ENCODE assay signal across 1 cellular context in genomic region chr19:43474986-43475705, GRCh38.
TF ChIP-seq lines count a peak whose summit lies in the region.

No MANE protein-coding gene starts in this region.

TF ChIP-seq in K562, 482 proteins besides CTCF, POLR2A, EP300 and RAD21 (continued from another document and continues in another):
- peak; percentile 85 for TF ChIP-seq ZNF592 (IDR thresholded peaks at IDR 0.05)
- TF ChIP-seq FOSL1 (tag; conservative IDR thresholded peaks at IDR 0.05), result peak; percentile 30; the same call in 1 of the 2 replicates
- peak; percentile 65; the same call in 1 of the 2 replicates for TF ChIP-seq POLR2AphosphoS2 (IDR thresholded peaks at IDR 0.05; ENCODE audit: low read length)
- TF ChIP-seq ZSCAN32 (CRISPR knock-in tag; IDR thresholded peaks at IDR 0.05), result no peak
- TF ChIP-seq ZNF124 (CRISPR knock-in tag; IDR thresholded peaks at IDR 0.05), result no peak
- TF ChIP-seq MTA1 (IDR thresholded peaks at IDR 0.05; ENCODE audit: borderline replicate concordance), result 0 out of 2 replicates have a peak, but pooled peaks have one; percentile 48
- peak; percentile 71; the same call in 1 of the 2 replicates for TF ChIP-seq JUND (IDR thresholded peaks at IDR 0.05; ENCODE audit: borderline replicate concordance, low read depth, low read length)
- no peak for TF ChIP-seq JUND (tag; IDR thresholded peaks at IDR 0.05; ENCODE audit: borderline replicate concordance, low read depth, low read length)
- TF ChIP-seq MTA3 (IDR thresholded peaks at IDR 0.05; ENCODE audit: borderline replicate concordance), result peak; percentile 53; the same call in 1 of the 2 replicates
- TF ChIP-seq E2F8 (IDR thresholded peaks at IDR 0.05; ENCODE audit: low read depth, partially characterized antibody), result peak; percentile 25
- TF ChIP-seq NR2C2 (CRISPR knock-in tag; IDR thresholded peaks at IDR 0.05), result no peak
- peak; percentile 69 for TF ChIP-seq NR2C2 (tag; IDR thresholded peaks at IDR 0.05)
- TF ChIP-seq EGR1 (conservative IDR thresholded peaks at IDR 0.05), result peak; percentile 99
- TF ChIP-seq POLR2G (IDR thresholded peaks at IDR 0.05; ENCODE audit: low read depth, low read length), result peak; percentile 82
- no peak for TF ChIP-seq RFX7 (CRISPR knock-in tag; IDR thresholded peaks at IDR 0.05)
- peak; percentile 85 for TF ChIP-seq PHF20 (IDR thresholded peaks at IDR 0.05; ENCODE audit: partially characterized antibody)
- TF ChIP-seq ZBTB7A (IDR thresholded peaks at IDR 0.05; ENCODE audit: borderline replicate concordance, control insufficient read depth, low read depth, low read length), result peak; percentile 57; the same call in 1 of the 2 replicates
- no peak for TF ChIP-seq SMAD1 (IDR thresholded peaks at IDR 0.05; ENCODE audit: low read depth, low read length, partially characterized antibody)
- peak; percentile 74; the same call in 1 of the 2 replicates for TF ChIP-seq KLF13 (tag; IDR thresholded peaks at IDR 0.05; ENCODE audit: borderline replicate concordance, low read depth)
- no peak for TF ChIP-seq NFE2L1 (tag; IDR thresholded peaks at IDR 0.05; ENCODE audit: borderline replicate concordance, low read depth)
- TF ChIP-seq ZFX (CRISPR knock-in tag; IDR thresholded peaks at IDR 0.05), result peak; percentile 71
- TF ChIP-seq SPI1 (IDR thresholded peaks at IDR 0.05; ENCODE audit: borderline replicate concordance, low read depth, low read length), result peak; percentile 87
- TF ChIP-seq ATF1 (CRISPR knock-in tag; IDR thresholded peaks at IDR 0.05), result peak; percentile 63
- TF ChIP-seq ATF1 (tag; IDR thresholded peaks at IDR 0.05), result peak; percentile 97
- TF ChIP-seq POLR2H (tag; IDR thresholded peaks at IDR 0.05; ENCODE audit: low read depth), result 0 out of 2 replicates have a peak, but pooled peaks have one; percentile 36
- TF ChIP-seq FIP1L1 (IDR thresholded peaks at IDR 0.05; ENCODE audit: low read depth, low read length, poor library complexity, severe bottlenecking), result no peak
- TF ChIP-seq ZNF639 (CRISPR knock-in tag; conservative IDR thresholded peaks at IDR 0.05 in 1 of 2, IDR thresholded peaks at IDR 0.05 in 1 of 2), result peak in 1 of 2 experiments; percentile 78; a peak in 2 of 4 replicates
- TF ChIP-seq HNRNPUL1 (IDR thresholded peaks at IDR 0.05; ENCODE audit: low read length), result no peak
- peak; percentile 87 to 89 for TF ChIP-seq NRF1 (conservative IDR thresholded peaks at IDR 0.05 in 1 of 2, IDR thresholded peaks at IDR 0.05 in 1 of 2)
- TF ChIP-seq KAT7 (CRISPR knock-in tag; IDR thresholded peaks at IDR 0.05; ENCODE audit: borderline replicate concordance), result peak; percentile 35; the same call in 1 of the 2 replicates
- TF ChIP-seq, protein P1, sequence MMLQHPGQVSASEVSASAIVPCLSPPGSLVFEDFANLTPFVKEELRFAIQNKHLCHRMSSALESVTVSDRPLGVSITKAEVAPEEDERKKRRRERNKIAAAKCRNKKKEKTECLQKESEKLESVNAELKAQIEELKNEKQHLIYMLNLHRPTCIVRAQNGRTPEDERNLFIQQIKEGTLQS (IDR thresholded peaks at IDR 0.05), result no peak
- TF ChIP-seq, protein P1 (CRISPR knock-in tag; conservative IDR thresholded peaks at IDR 0.05), result peak; percentile 67; the same call in 1 of the 2 replicates
- TF ChIP-seq YY1 (IDR thresholded peaks at IDR 0.05; ENCODE audit: borderline replicate concordance in 1 of 3, control insufficient read depth in 1 of 3, extremely low read depth in 1 of 3, insufficient read depth in 3 of 3, insufficient read length in 1 of 3, insufficient replicate concordance in 2 of 3, low read depth in 1 of 3, low read length in 2 of 3), result peak; percentile 23 to 87 (median 78)
- peak; percentile 68 for TF ChIP-seq TBP (optimal IDR thresholded peaks at IDR 0.05; ENCODE audit: low read depth, low read length)
- peak; percentile 79; the same call in 1 of the 2 replicates for TF ChIP-seq PHF8 (IDR thresholded peaks at IDR 0.05; ENCODE audit: borderline replicate concordance, low read length)
- peak; percentile 33; the same call in 1 of the 2 replicates for TF ChIP-seq TAF7 (tag; IDR thresholded peaks at IDR 0.05)
- TF ChIP-seq, protein P2, sequence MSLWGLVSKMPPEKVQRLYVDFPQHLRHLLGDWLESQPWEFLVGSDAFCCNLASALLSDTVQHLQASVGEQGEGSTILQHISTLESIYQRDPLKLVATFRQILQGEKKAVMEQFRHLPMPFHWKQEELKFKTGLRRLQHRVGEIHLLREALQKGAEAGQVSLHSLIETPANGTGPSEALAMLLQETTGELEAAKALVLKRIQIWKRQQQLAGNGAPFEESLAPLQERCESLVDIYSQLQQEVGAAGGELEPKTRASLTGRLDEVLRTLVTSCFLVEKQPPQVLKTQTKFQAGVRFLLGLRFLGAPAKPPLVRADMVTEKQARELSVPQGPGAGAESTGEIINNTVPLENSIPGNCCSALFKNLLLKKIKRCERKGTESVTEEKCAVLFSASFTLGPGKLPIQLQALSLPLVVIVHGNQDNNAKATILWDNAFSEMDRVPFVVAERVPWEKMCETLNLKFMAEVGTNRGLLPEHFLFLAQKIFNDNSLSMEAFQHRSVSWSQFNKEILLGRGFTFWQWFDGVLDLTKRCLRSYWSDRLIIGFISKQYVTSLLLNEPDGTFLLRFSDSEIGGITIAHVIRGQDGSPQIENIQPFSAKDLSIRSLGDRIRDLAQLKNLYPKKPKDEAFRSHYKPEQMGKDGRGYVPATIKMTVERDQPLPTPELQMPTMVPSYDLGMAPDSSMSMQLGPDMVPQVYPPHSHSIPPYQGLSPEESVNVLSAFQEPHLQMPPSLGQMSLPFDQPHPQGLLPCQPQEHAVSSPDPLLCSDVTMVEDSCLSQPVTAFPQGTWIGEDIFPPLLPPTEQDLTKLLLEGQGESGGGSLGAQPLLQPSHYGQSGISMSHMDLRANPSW (CRISPR knock-in tag; IDR thresholded peaks at IDR 0.05), result 0 out of 2 replicates have a peak, but pooled peaks have one; percentile 86
- peak; percentile 98 for TF ChIP-seq L3MBTL2 (IDR thresholded peaks at IDR 0.05)
- no peak for TF ChIP-seq NR2C1 (IDR thresholded peaks at IDR 0.05)
- peak; percentile 39; the same call in 1 of the 2 replicates for TF ChIP-seq NR2C1 (tag; IDR thresholded peaks at IDR 0.05)
- TF ChIP-seq RBM25 (IDR thresholded peaks at IDR 0.05; ENCODE audit: low read depth, low read length, severe bottlenecking), result no peak
- TF ChIP-seq CREB1 (IDR thresholded peaks at IDR 0.05), result peak; percentile 96
- TF ChIP-seq CREB1 (CRISPR knock-in tag; IDR thresholded peaks at IDR 0.05), result peak; percentile 89
- TF ChIP-seq FOXP1 (CRISPR knock-in tag; IDR thresholded peaks at IDR 0.05), result peak; percentile 23; the same call in 1 of the 2 replicates
- TF ChIP-seq CREM (IDR thresholded peaks at IDR 0.05; ENCODE audit: low read depth), result peak; percentile 97
- TF ChIP-seq ZNF24 (IDR thresholded peaks at IDR 0.05), result no peak
- peak; percentile 86 for TF ChIP-seq CXXC5 (CRISPR knock-in tag; IDR thresholded peaks at IDR 0.05)
- no peak for TF ChIP-seq SRSF7 (optimal IDR thresholded peaks at IDR 0.05; ENCODE audit: low read depth, low read length)
- TF ChIP-seq ZNF347 (CRISPR knock-in tag; IDR thresholded peaks at IDR 0.05; ENCODE audit: low read depth), result no peak
- TF ChIP-seq RB1 (IDR thresholded peaks at IDR 0.05; ENCODE audit: low read depth), result no peak; the same call in 1 of the 2 replicates
- peak in 1 of 2 experiments; percentile 25; a peak in 1 of 4 replicates for TF ChIP-seq SRF (CRISPR knock-in tag; IDR thresholded peaks at IDR 0.05)
- no peak for TF ChIP-seq LCOR (CRISPR knock-in tag; IDR thresholded peaks at IDR 0.05)
- no peak for TF ChIP-seq ZNF197 (CRISPR knock-in tag; IDR thresholded peaks at IDR 0.05; ENCODE audit: low read depth)
- TF ChIP-seq SUPT5H (IDR thresholded peaks at IDR 0.05), result peak; percentile 82
- TF ChIP-seq RBM15 (IDR thresholded peaks at IDR 0.05; ENCODE audit: insufficient read depth, low read length), result no peak
- TF ChIP-seq, protein P3, sequence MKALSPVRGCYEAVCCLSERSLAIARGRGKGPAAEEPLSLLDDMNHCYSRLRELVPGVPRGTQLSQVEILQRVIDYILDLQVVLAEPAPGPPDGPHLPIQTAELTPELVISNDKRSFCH (CRISPR knock-in tag; IDR thresholded peaks at IDR 0.05), result no peak
- TF ChIP-seq, protein P3 (tag; IDR thresholded peaks at IDR 0.05), result peak; percentile 4; the same call in 1 of the 2 replicates
- peak; percentile 83 for TF ChIP-seq KDM5B (IDR thresholded peaks at IDR 0.05; ENCODE audit: insufficient replicate concordance, low read depth, low read length)
- TF ChIP-seq SIN3A (IDR thresholded peaks at IDR 0.05; ENCODE audit: borderline replicate concordance in 2 of 2, control insufficient read depth in 1 of 2, low read depth in 2 of 2, low read length in 2 of 2), result 0 out of 4 replicates have a peak, but pooled peaks of 1 of the 2 experiments have one; percentile 22
- TF ChIP-seq SETDB1 (IDR thresholded peaks at IDR 0.05; ENCODE audit: low read length), result no peak
- peak; percentile 58; the same call in 1 of the 2 replicates for TF ChIP-seq PML (IDR thresholded peaks at IDR 0.05; ENCODE audit: low read length)
- TF ChIP-seq HDAC1 (IDR thresholded peaks at IDR 0.05), result no peak
- no peak for TF ChIP-seq HDAC6 (IDR thresholded peaks at IDR 0.05; ENCODE audit: low read depth, low read length)
- peak; percentile 78 for TF ChIP-seq ZBTB12 (CRISPR knock-in tag; IDR thresholded peaks at IDR 0.05)
